ENCODE assay signal across 8 cellular contexts in the genomic region with DNA sequence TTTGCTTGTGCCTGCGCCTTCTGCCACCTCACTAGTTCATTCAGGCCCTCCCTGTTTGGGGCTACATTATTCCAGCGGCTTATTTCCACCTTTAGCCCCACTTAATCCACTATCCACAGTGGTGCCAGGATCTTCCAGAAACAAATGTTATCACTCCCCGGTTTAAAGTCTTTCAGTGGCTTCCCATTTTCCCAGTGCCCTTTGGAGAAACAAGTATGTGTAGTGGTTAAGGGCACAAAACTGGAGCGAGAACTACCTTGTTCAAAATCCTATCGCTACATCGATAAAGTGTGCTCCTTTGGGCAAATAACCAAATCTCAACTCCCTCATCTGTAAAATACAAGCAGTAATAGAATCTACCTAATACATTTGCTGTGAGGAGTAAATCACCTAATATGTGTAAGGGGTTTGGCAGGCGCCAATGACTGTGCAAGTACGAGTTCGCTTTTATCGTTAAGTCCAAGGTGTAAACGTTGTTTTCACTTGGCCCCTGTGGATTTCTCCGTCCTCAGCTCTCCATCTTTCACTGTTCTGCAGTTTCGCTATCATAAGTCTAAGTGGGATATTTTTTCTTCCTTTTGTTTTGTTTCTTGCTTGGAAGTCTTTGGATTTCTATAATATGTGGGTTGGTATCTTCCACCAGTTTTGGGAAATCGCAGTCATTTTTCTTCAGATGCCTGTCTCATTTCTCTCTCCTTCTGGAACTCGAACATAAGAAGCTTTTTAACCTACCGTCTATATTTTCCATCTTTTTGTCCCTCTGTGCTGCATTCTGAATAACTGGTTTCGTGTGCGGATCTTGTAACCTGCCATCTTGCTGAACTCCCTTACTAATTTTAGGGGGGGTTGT. TPM values are rescaled to one million over a fixed set of nuclear protein-coding genes. Genes with fewer than 3 reads are reported as not detected.
DNase-seq lines count a peak whose midpoint lies in the region; ATAC-seq, FAIRE-seq and TF ChIP-seq lines count a peak whose summit lies in the region.

No MANE protein-coding gene starts in this region.

- TF ChIP-seq POLR2A in breast epithelium (IDR thresholded peaks at IDR 0.05) (no peak), H54 (IDR thresholded peaks at IDR 0.05; ENCODE audit: low read depth, low read length) (no peak)

- BruUV-seq in A673 (replicated peaks; lab: Mats Ljungman, UMichigan): TSS peak; percentile 96

- H3K9ac ChIP-seq in HUES64 (ENCODE audit: low read depth, low read length) (peak overlapping the region; percentile 84), mucosa of rectum (ENCODE audit: low read depth in 1 of 2, low read length in 2 of 2) (peak overlapping the region; percentile 93 to 94)

- peak overlapping the region; percentile 99 for H3K4me3 ChIP-seq in A673 (ENCODE audit: low read depth, low read length, poor library complexity, severe bottlenecking)
- peak overlapping the region; percentile 89 for H3K4me3 ChIP-seq in HUES64 (ENCODE audit: low read length)
- peak overlapping the region; percentile 95 to 96 (median 96) for H3K4me3 ChIP-seq in breast epithelium
- peak overlapping the region; percentile 93 to 94 for H3K4me3 ChIP-seq in mucosa of rectum (ENCODE audit: low read length in 2 of 2)

- H3K27ac ChIP-seq in A673 (ENCODE audit: low read depth, low read length, poor library complexity, severe bottlenecking) (peak overlapping the region; percentile 92), HUES64 (ENCODE audit: low read depth, low read length) (peak overlapping the region; percentile 90), breast epithelium (peak overlapping the region; percentile 94 to 98), mucosa of rectum (ENCODE audit: low read depth in 2 of 2, low read length in 2 of 2) (peak overlapping the region; percentile 95 to 96)

- no peak for FAIRE-seq in H54 (lab: Jason Lieb, UNC)

- no peak for DNase-seq in A673 (ENCODE audit: low spot score)
- DNase-seq in breast epithelium (ENCODE audit: low spot score in 2 of 2): peak in 1 of 2 donors; percentile 16
- DNase-seq in H54 (ENCODE audit: insufficient read length, low spot score): no peak
- DNase-seq in EL: no peak

- H3K4me1 ChIP-seq in A673 (ENCODE audit: insufficient read depth, low read length, poor library complexity, severe bottlenecking) (no peaks in the 10 kb centered on the region), HUES64 (ENCODE audit: insufficient read depth, low read length) (peaks cover 13% of the 10 kb centered on the region), breast epithelium (peaks cover 0 to 4% of the 10 kb centered on the region in 2 donors), mucosa of rectum (ENCODE audit: control insufficient read depth in 2 of 2, insufficient read depth in 2 of 2, low read length in 2 of 2) (peaks cover 5 to 16% of the 10 kb centered on the region in 2 donors)

- CTCF ChIA-PET in A673 (lab: Charles Lee): interaction anchor here (0.6 to 1.2 kb wide), 8 partner anchors 13 to 176 kb away, joined by 3 to 6 read pairs (median 4); no protein-coding TSS in a partner anchor

- H3K27me3 ChIP-seq in A673 (replicated peaks; ENCODE audit: insufficient read depth, low read depth, low read length, poor library complexity): no peaks in the 10 kb centered on the region
- H3K27me3 ChIP-seq in HUES64 (ENCODE audit: insufficient read depth, low read length): peaks cover 9% of the 10 kb centered on the region
- no peaks in the 10 kb centered on the region for H3K27me3 ChIP-seq in breast epithelium
- H3K27me3 ChIP-seq in mucosa of rectum (ENCODE audit: control insufficient read depth in 2 of 2, insufficient read depth in 2 of 2, low read length in 2 of 2): no peaks in the 10 kb centered on the region

- POLR2A ChIA-PET in A673 (lab: Charles Lee; ENCODE audit: low non-redundant PET): no interaction called here

- ATAC-seq in HG02678 (IDR thresholded peaks at IDR 0.05; ENCODE audit: unreplicated experiment) (no peak), HG02938 (IDR thresholded peaks at IDR 0.05; ENCODE audit: unreplicated experiment) (no peak)

- 69% methylated on average over 16 of the region's 18 CpGs for WGBS in HUES64

- H3K36me3 ChIP-seq in A673 (ENCODE audit: insufficient read depth, low read length, poor library complexity, severe bottlenecking) (peaks cover 25% of the 10 kb centered on the region), HUES64 (ENCODE audit: insufficient read depth, low read length) (peaks cover 23% of the 10 kb centered on the region), breast epithelium (no peaks in the 10 kb centered on the region), mucosa of rectum (ENCODE audit: control insufficient read depth in 2 of 2, insufficient read depth in 2 of 2, low read length in 2 of 2) (peaks cover 0 to 7% of the 10 kb centered on the region in 2 donors)

- TF ChIP-seq CTCF in A673 (conservative IDR thresholded peaks at IDR 0.05; ENCODE audit: low read depth, low read length) (no peak), breast epithelium (IDR thresholded peaks at IDR 0.05) (no peak)

- H3K9me3 ChIP-seq in A673 (ENCODE audit: low read depth, low read length, poor library complexity, severe bottlenecking): no peaks in the 10 kb centered on the region
- H3K9me3 ChIP-seq in HUES64 (ENCODE audit: insufficient read depth, low read depth, low read length): no peaks in the 10 kb centered on the region
- no peaks in the 10 kb centered on the region for H3K9me3 ChIP-seq in breast epithelium
- H3K9me3 ChIP-seq in mucosa of rectum (ENCODE audit: control insufficient read depth in 2 of 2, low read length in 2 of 2): no peaks in the 10 kb centered on the region

- intact Hi-C loops in A673 (cut with micrococcal nuclease; ENCODE audit: unreplicated experiment): no loop called here
- intact Hi-C loops in breast epithelium (cut with DNase I; ENCODE audit: low total_unique reads): no loop called here

RNA-seq across cellular contexts. Expression of a gene that starts 0.8 kb away (rescaled TPM):
- 73.8 and 75.7 TPM in 2 replicates for total RNA-seq in A673 (2021)
- 42.9 TPM for polyA plus RNA-seq in HUES64 (2013, experiment 1 of 2)
- polyA plus RNA-seq in HUES64 (2013, experiment 2 of 2): 45.3 TPM
- total RNA-seq in breast epithelium: 100 to 1,000 TPM in 1 of 3 donors, 10 to 100 TPM in 2; 78.2 to 140 (median 87.2) TPM

RNA-seq across cellular contexts. Expression of a gene that starts 38.7 kb away (rescaled TPM):
- total RNA-seq in A673 (2021) (18.1 and 18.3 TPM in 2 replicates), breast epithelium (10 to 100 TPM; 11.4 to 22.7 (median 14.7) TPM)
- 7.8 TPM for polyA plus RNA-seq in HUES64 (2013, experiment 1 of 2)
- 7.9 TPM for polyA plus RNA-seq in HUES64 (2013, experiment 2 of 2)

RNA-seq across cellular contexts. Expression of a gene that starts 41.0 kb away (rescaled TPM):
- total RNA-seq in A673 (2021) (4.8 and 5.4 TPM in 2 replicates), breast epithelium (10 to 100 TPM in 2 of 3 donors, 1 to 10 TPM in 1; 5.8 to 82.8 (median 76.7) TPM)
- polyA plus RNA-seq in HUES64 (2013, experiment 1 of 2): 3.3 TPM
- 4.9 TPM for polyA plus RNA-seq in HUES64 (2013, experiment 2 of 2)

RNA-seq across cellular contexts. Expression of a gene that starts 41.3 kb away (rescaled TPM):
- total RNA-seq in A673 (2021) (6.3 and 11.8 TPM in 2 replicates), breast epithelium (10 to 100 TPM in 2 of 3 donors, 1 to 10 TPM in 1; 4.6 to 29.4 (median 20.6) TPM)
- 3.6 TPM for polyA plus RNA-seq in HUES64 (2013, experiment 1 of 2)
- 8.6 TPM for polyA plus RNA-seq in HUES64 (2013, experiment 2 of 2)
